ENCODE assay signal across 1 cellular context in genomic region chr6:28537509-28538140, GRCh38.
TF ChIP-seq lines count a peak whose summit lies in the region.

No MANE protein-coding gene starts in this region.

TF ChIP-seq in WTC11, 78 proteins besides CTCF, POLR2A, EP300 and RAD21 (continued from another document):
- TF ChIP-seq, protein P1, sequence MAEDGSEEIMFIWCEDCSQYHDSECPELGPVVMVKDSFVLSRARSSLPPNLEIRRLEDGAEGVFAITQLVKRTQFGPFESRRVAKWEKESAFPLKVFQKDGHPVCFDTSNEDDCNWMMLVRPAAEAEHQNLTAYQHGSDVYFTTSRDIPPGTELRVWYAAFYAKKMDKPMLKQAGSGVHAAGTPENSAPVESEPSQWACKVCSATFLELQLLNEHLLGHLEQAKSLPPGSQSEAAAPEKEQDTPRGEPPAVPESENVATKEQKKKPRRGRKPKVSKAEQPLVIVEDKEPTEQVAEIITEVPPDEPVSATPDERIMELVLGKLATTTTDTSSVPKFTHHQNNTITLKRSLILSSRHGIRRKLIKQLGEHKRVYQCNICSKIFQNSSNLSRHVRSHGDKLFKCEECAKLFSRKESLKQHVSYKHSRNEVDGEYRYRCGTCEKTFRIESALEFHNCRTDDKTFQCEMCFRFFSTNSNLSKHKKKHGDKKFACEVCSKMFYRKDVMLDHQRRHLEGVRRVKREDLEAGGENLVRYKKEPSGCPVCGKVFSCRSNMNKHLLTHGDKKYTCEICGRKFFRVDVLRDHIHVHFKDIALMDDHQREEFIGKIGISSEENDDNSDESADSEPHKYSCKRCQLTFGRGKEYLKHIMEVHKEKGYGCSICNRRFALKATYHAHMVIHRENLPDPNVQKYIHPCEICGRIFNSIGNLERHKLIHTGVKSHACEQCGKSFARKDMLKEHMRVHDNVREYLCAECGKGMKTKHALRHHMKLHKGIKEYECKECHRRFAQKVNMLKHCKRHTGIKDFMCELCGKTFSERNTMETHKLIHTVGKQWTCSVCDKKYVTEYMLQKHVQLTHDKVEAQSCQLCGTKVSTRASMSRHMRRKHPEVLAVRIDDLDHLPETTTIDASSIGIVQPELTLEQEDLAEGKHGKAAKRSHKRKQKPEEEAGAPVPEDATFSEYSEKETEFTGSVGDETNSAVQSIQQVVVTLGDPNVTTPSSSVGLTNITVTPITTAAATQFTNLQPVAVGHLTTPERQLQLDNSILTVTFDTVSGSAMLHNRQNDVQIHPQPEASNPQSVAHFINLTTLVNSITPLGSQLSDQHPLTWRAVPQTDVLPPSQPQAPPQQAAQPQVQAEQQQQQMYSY (CRISPR knock-in tag; IDR thresholded peaks at IDR 0.05): no peak
- 0 out of 2 replicates have a peak, but pooled peaks have one; percentile 44 for TF ChIP-seq EMX1 (CRISPR knock-in tag; IDR thresholded peaks at IDR 0.05)
- 0 out of 2 replicates have a peak, but pooled peaks have one; percentile 57 for TF ChIP-seq NFATC4 (CRISPR knock-in tag; IDR thresholded peaks at IDR 0.05)
- no peak for TF ChIP-seq ZNF138 (CRISPR knock-in tag; conservative IDR thresholded peaks at IDR 0.05)
- TF ChIP-seq, protein P2, sequence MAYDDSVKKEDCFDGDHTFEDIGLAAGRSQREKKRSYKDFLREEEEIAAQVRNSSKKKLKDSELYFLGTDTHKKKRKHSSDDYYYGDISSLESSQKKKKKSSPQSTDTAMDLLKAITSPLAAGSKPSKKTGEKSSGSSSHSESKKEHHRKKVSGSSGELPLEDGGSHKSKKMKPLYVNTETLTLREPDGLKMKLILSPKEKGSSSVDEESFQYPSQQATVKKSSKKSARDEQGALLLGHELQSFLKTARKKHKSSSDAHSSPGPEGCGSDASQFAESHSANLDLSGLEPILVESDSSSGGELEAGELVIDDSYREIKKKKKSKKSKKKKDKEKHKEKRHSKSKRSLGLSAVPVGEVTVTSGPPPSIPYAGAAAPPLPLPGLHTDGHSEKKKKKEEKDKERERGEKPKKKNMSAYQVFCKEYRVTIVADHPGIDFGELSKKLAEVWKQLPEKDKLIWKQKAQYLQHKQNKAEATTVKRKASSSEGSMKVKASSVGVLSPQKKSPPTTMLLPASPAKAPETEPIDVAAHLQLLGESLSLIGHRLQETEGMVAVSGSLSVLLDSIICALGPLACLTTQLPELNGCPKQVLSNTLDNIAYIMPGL (CRISPR knock-in tag; IDR thresholded peaks at IDR 0.05): peak; percentile 83
